In the genomic region with DNA sequence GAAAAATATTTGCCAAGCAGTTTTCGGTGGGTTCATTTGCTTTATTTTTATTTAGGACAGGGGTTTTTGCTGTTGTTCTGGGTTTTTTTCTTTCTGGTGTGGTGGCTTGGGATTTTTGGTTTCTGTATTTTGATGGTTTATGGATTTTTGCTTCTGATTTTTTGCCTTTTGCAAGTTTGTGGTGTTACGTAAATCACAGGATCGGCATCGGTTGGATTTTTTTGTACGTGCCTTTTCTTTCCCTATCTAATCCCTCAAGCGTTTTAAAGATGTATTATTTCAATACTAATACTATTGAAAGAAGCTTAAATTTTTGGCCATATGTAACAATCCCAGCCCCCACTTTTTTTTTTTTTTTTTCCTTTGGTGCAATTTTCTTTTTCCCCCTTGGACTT, we compare ENCODE assay signal across 9 cellular contexts. TPM values are rescaled to one million over a fixed set of nuclear protein-coding genes. Genes with fewer than 3 reads are reported as not detected.
DNase-seq lines count a peak whose midpoint lies in the region; ATAC-seq, FAIRE-seq and TF ChIP-seq lines count a peak whose summit lies in the region.
"Had no signal": no experiment of that assay in that cellular context is flagged by ENCODE, and none has a peak within 500 bp of the region (broad histone marks: within the 10 kb centered on the region; RNA-seq: fewer than 3 reads in every experiment).

No MANE protein-coding gene starts in this region.

- peaks cover 19 to 30% of the 10 kb centered on the region in 2 donors for H3K4me1 ChIP-seq in adrenal gland (replicated peaks in 1 of 2)
- H3K4me1 ChIP-seq in HepG2 (ENCODE audit: insufficient read depth, low read length), result peaks cover 40% of the 10 kb centered on the region
- peaks cover 31 to 45% of the 10 kb centered on the region in 2 donors for H3K4me1 ChIP-seq in thyroid gland

- no peak for FAIRE-seq in HepG2 (lab: Jason Lieb, UNC)
- FAIRE-seq in GM12892 (lab: Jason Lieb, UNC), result no peak

- POLR2A ChIA-PET in HepG2 (lab: Yijun Ruan, JAX), result interaction anchor here (0.6 to 3.6 kb wide), 36 partner anchors 10 to 1296 kb away, joined by 3 to 64 read pairs (median 5); a partner anchor contains a TSS

- TF ChIP-seq EP300 in HepG2 (IDR thresholded peaks at IDR 0.05; ENCODE audit: low read depth in 2 of 2, low read length in 2 of 2) (no peak), HepG2 (CRISPR knock-in tag; IDR thresholded peaks at IDR 0.05; ENCODE audit: borderline replicate concordance) (no peak)

- CTCF ChIA-PET in HepG2 (lab: Yijun Ruan, JAX; ENCODE audit: low intra/inter-chr PET ratio, low total read pairs), result no interaction called here

- peaks cover 67% of the 10 kb centered on the region for H3K4me1 Mint-ChIP-seq in activated T-cell treated with anti-CD3 and anti-CD28 coated beads, Interleukin-2, amount 50 U/mL, for 24 hours (ENCODE audit: low read depth)

- H3K27me3 Mint-ChIP-seq in activated T-cell treated with anti-CD3 and anti-CD28 coated beads, Interleukin-2, amount 50 U/mL, for 24 hours, result no peaks in the 10 kb centered on the region

- H3K9me3 ChIP-seq in adrenal gland (replicated peaks in 1 of 3) (no peaks in the 10 kb centered on the region), HepG2 (ENCODE audit: low read length) (no peaks in the 10 kb centered on the region), thyroid gland (no peaks in the 10 kb centered on the region)

- no peak overlapping the region for H2AFZ ChIP-seq in HepG2 (ENCODE audit: low read length)

- no peak for ATAC-seq in HepG2
- ATAC-seq in HG02870 (IDR thresholded peaks at IDR 0.05; ENCODE audit: unreplicated experiment), result no peak

- peaks cover 40% of the 10 kb centered on the region for H3K36me3 Mint-ChIP-seq in activated T-cell treated with anti-CD3 and anti-CD28 coated beads, Interleukin-2, amount 50 U/mL, for 24 hours (ENCODE audit: low read depth)

- TSS peak; percentile 98 for BruUV-seq in HepG2 (replicated peaks; lab: Mats Ljungman, UMichigan)

- H3K9me3 Mint-ChIP-seq in activated T-cell treated with anti-CD3 and anti-CD28 coated beads, Interleukin-2, amount 50 U/mL, for 24 hours, result no peaks in the 10 kb centered on the region

- H3K4me3 ChIP-seq in adrenal gland, result peak overlapping the region in 2 of 4 donors; percentile 30 to 82
- H3K4me3 ChIP-seq in HepG2 (replicated peaks in 1 of 3; ENCODE audit: insufficient read depth in 1 of 3, low read depth in 2 of 3, low read length in 3 of 3), result peak overlapping the region; percentile 98 to 100 (median 99)
- H3K4me3 ChIP-seq in thyroid gland (replicated peaks in 1 of 3), result peak overlapping the region in 2 of 3 donors; percentile 55 to 72

- H3K36me3 ChIP-seq in adrenal gland (replicated peaks in 1 of 2), result no peaks in the 10 kb centered on the region
- no peaks in the 10 kb centered on the region for H3K36me3 ChIP-seq in HepG2 (replicated peaks in 1 of 2; ENCODE audit: control insufficient read depth in 1 of 2, insufficient read depth in 2 of 2, low read length in 2 of 2)
- no peaks in the 10 kb centered on the region for H3K36me3 ChIP-seq in thyroid gland

- no peak for DNase-seq in activated T-cell treated with anti-CD3 and anti-CD28 coated beads, Interleukin-2, amount 50 U/mL, for 24 hours
- DNase-seq in activated T-cell treated with anti-CD3 and anti-CD28 coated beads for 4 hours (no peak), adrenal gland (no peak), HepG2 (ENCODE audit: low spot score) (no peak), thyroid gland (no peak), UCSD-AML1 (lab: John Stamatoyannopoulos, UW; ENCODE audit: unreplicated experiment) (no peak), GM12892 (ENCODE audit: insufficient read length) (no peak)

- in situ Hi-C loops in HepG2 (cut with HindIII; ENCODE audit: extremely low pct_ligation_motif_present, low pct_unique_long_range_greater_than_20kb), result loop anchor here (10.0 to 25.0 kb wide), 6 partner anchors 259 to 1399 kb away; no protein-coding TSS in a partner anchor

- peak overlapping the region; percentile 100 for H3K27ac Mint-ChIP-seq in activated T-cell treated with anti-CD3 and anti-CD28 coated beads, Interleukin-2, amount 50 U/mL, for 24 hours

- H3K27me3 ChIP-seq in adrenal gland (no peaks in the 10 kb centered on the region), HepG2 (ENCODE audit: control insufficient read depth in 1 of 2, insufficient read depth in 2 of 2, low read length in 2 of 2) (peaks cover 0 to 5% of the 10 kb centered on the region in 2 experiments; a peak in 1 of 5 replicates), thyroid gland (no peaks in the 10 kb centered on the region)

- TF ChIP-seq RAD21 in HepG2 (CRISPR knock-in tag; IDR thresholded peaks at IDR 0.05), result no peak

- peak overlapping the region; percentile 99 for H3K9ac ChIP-seq in HepG2 (ENCODE audit: insufficient read depth, low read depth, low read length)

- H3K4me3 Mint-ChIP-seq in activated T-cell treated with anti-CD3 and anti-CD28 coated beads, Interleukin-2, amount 50 U/mL, for 24 hours, result peak overlapping the region; percentile 98

- peaks cover 31% of the 10 kb centered on the region; the same call in 1 of the 2 replicates for H4K20me1 ChIP-seq in HepG2 (ENCODE audit: insufficient read depth, low read length)

- TF ChIP-seq CTCF in adrenal gland (IDR thresholded peaks at IDR 0.05), result no peak
- no peak for TF ChIP-seq CTCF in HepG2 (CRISPR knock-in tag; IDR thresholded peaks at IDR 0.05)
- TF ChIP-seq CTCF in thyroid gland (IDR thresholded peaks at IDR 0.05), result no peak

- TF ChIP-seq POLR2A in adrenal gland (IDR thresholded peaks at IDR 0.05), result no peak
- no peak for TF ChIP-seq POLR2A in HepG2 (IDR thresholded peaks at IDR 0.05; ENCODE audit: insufficient read depth in 1 of 2, low read depth in 2 of 2, low read length in 2 of 2)
- no peak for TF ChIP-seq POLR2A in thyroid gland (IDR thresholded peaks at IDR 0.05)
- no peak for TF ChIP-seq POLR2A in GM12892 (IDR thresholded peaks at IDR 0.05; ENCODE audit: low read depth, low read length)

- WGBS in adrenal gland, 4 donors, result 4 to 8% (median 6%) methylated on average over 6 of the region's 6 CpGs
- 2% methylated on average over 6 of the region's 6 CpGs for WGBS in HepG2 (ENCODE audit: low lambda C conversion rate)
- WGBS in thyroid gland, 2 donors, result 7 to 12% methylated on average over 6 of the region's 6 CpGs

- peak overlapping the region; percentile 83 for H3K4me2 ChIP-seq in HepG2 (ENCODE audit: low read depth, low read length)

- intact Hi-C loops in adrenal gland (cut with DNase I), result loop anchor here (5.0 to 10.0 kb wide), 2 partner anchors 291 to 539 kb away; no protein-coding TSS in a partner anchor
- intact Hi-C loops in HepG2 (cut with micrococcal nuclease; ENCODE audit: unreplicated experiment), result loop anchor here (5.0 to 10.0 kb wide), 3 partner anchors 236 to 1299 kb away; no protein-coding TSS in a partner anchor
- intact Hi-C loops in thyroid gland (cut with DNase I), result loop anchor here (10.0 kb wide), 1 partner anchor 879 kb away; no protein-coding TSS in a partner anchor

- H3K27ac ChIP-seq in adrenal gland (peak overlapping the region; percentile 98 to 100 (median 99)), HepG2 (ENCODE audit: extremely low read length, insufficient read depth, low read length) (peak overlapping the region; percentile 100), thyroid gland (peak overlapping the region; percentile 97 to 100 (median 100))

- peaks cover 56% of the 10 kb centered on the region for H3K79me2 ChIP-seq in HepG2 (ENCODE audit: insufficient read depth, low read length)

RNA-seq across cellular contexts. Expression of a gene that starts 0.8 kb away (rescaled TPM):
- 100 to 1,000 TPM in 4 of 8 donors, 10 to 100 TPM in 4; 28.7 to 131 (median 102) TPM for total RNA-seq in adrenal gland
- polyA plus RNA-seq in adrenal gland, result 10 to 100 TPM; 34.5 to 88.3 (median 71.3) TPM
- total RNA-seq in HepG2 (2016; rRNA removed; fragmentation: Illumina TruSeq; extraction: Trizol), result 20.3 and 21.2 TPM in 2 replicates
- total RNA-seq in HepG2 (2016; cell fraction: cytosol; rRNA removed; fragmentation: Illumina TruSeq; extraction: Trizol; ENCODE audit: low read depth), result 5.3 and 5.8 TPM in 2 replicates
- total RNA-seq in HepG2 (2016; cell fraction: insoluble cytoplasmic fraction; rRNA removed; fragmentation: Illumina TruSeq; extraction: Trizol), result 12.4 and 21.0 TPM in 2 replicates
- total RNA-seq in HepG2 (2016; cell fraction: membrane; rRNA removed; fragmentation: Illumina TruSeq; extraction: Trizol), result 8.3 and 11.0 TPM in 2 replicates
- 25.9 and 29.9 TPM in 2 replicates for total RNA-seq in HepG2 (2016; cell fraction: nucleus; rRNA removed; fragmentation: Illumina TruSeq; extraction: Trizol)
- 53.7 and 67.5 TPM in 2 replicates for polyA plus RNA-seq in HepG2 (2011; rRNA removed)
- polyA plus RNA-seq in HepG2 (2011; cell fraction: cytosol; rRNA removed), result 18.9 and 19.0 TPM in 2 replicates
- polyA plus RNA-seq in HepG2 (2011; cell fraction: nucleus; rRNA removed), result 286 and 355 TPM in 2 replicates
- polyA plus RNA-seq in HepG2 (2012), result 95.9 and 236 TPM in 2 replicates
- 1.1 and 1.4 TPM in 2 replicates for polyA plus RNA-seq in HepG2 (2016; cell fraction: cytosol; fragmentation: Illumina TruSeq; extraction: Trizol; ENCODE audit: low read depth)
- polyA plus RNA-seq in HepG2 (2016; cell fraction: insoluble cytoplasmic fraction; fragmentation: Illumina TruSeq; extraction: Trizol; ENCODE audit: low read depth), result 19.4 and 26.5 TPM in 2 replicates
- 3.5 and 4.8 TPM in 2 replicates for polyA plus RNA-seq in HepG2 (2016; cell fraction: membrane; fragmentation: Illumina TruSeq; extraction: Trizol; ENCODE audit: low read depth)
- 95.1 and 111 TPM in 2 replicates for polyA plus RNA-seq in HepG2 (2016; cell fraction: nucleus; fragmentation: Illumina TruSeq; extraction: Trizol; ENCODE audit: insufficient read depth, low read depth)
- 16.4 and 68.3 TPM in 2 replicates for polyA minus RNA-seq in HepG2 (2011; rRNA and poly(A)+ RNA removed; ENCODE audit: low replicate concordance)
- 22.3 and 35.5 TPM in 2 replicates for polyA minus RNA-seq in HepG2 (2011; cell fraction: cytosol; rRNA and poly(A)+ RNA removed)
- 81.2 and 114 TPM in 2 replicates for polyA minus RNA-seq in HepG2 (2011; cell fraction: nucleus; rRNA and poly(A)+ RNA removed)
- 100 to 1,000 TPM in 1 of 4 donors, 10 to 100 TPM in 3; 40.3 to 109 (median 67.2) TPM for total RNA-seq in thyroid gland
- polyA plus RNA-seq in GM12892 (2012; ENCODE audit: missing spikeins), result 0.15 TPM

RNA-seq across cellular contexts. Expression of a gene that starts 43.7 kb away (rescaled TPM):
- under 1 TPM in 1 of 8 donors, not detected in 7; 0.28 TPM for total RNA-seq in adrenal gland
- not detected for polyA plus RNA-seq in adrenal gland
- total RNA-seq in HepG2 (2016; rRNA removed; fragmentation: Illumina TruSeq; extraction: Trizol), result not detected in 2 replicates
- not detected in 2 replicates for total RNA-seq in HepG2 (2016; cell fraction: cytosol; rRNA removed; fragmentation: Illumina TruSeq; extraction: Trizol; ENCODE audit: low read depth)
- total RNA-seq in HepG2 (2016; cell fraction: insoluble cytoplasmic fraction; rRNA removed; fragmentation: Illumina TruSeq; extraction: Trizol), result not detected in 2 replicates
- total RNA-seq in HepG2 (2016; cell fraction: membrane; rRNA removed; fragmentation: Illumina TruSeq; extraction: Trizol), result not detected in 2 replicates
- total RNA-seq in HepG2 (2016; cell fraction: nucleus; rRNA removed; fragmentation: Illumina TruSeq; extraction: Trizol), result not detected in 2 replicates
- polyA plus RNA-seq in HepG2 (2011; rRNA removed), result not detected in 2 replicates
- polyA plus RNA-seq in HepG2 (2011; cell fraction: cytosol; rRNA removed), result not detected in 2 replicates
- not detected in 2 replicates for polyA plus RNA-seq in HepG2 (2011; cell fraction: nucleus; rRNA removed)
- polyA plus RNA-seq in HepG2 (2012), result not detected in 2 replicates
- polyA plus RNA-seq in HepG2 (2016; cell fraction: cytosol; fragmentation: Illumina TruSeq; extraction: Trizol; ENCODE audit: low read depth), result not detected in 2 replicates
- polyA plus RNA-seq in HepG2 (2016; cell fraction: insoluble cytoplasmic fraction; fragmentation: Illumina TruSeq; extraction: Trizol; ENCODE audit: low read depth), result not detected in 2 replicates
- polyA plus RNA-seq in HepG2 (2016; cell fraction: membrane; fragmentation: Illumina TruSeq; extraction: Trizol; ENCODE audit: low read depth), result not detected in 2 replicates
- polyA plus RNA-seq in HepG2 (2016; cell fraction: nucleus; fragmentation: Illumina TruSeq; extraction: Trizol; ENCODE audit: insufficient read depth, low read depth), result not detected in 2 replicates
- 0.19 TPM in 1 of 2 replicates, not detected in the other for polyA minus RNA-seq in HepG2 (2011; rRNA and poly(A)+ RNA removed; ENCODE audit: low replicate concordance)
- not detected in 2 replicates for polyA minus RNA-seq in HepG2 (2011; cell fraction: cytosol; rRNA and poly(A)+ RNA removed)
- polyA minus RNA-seq in HepG2 (2011; cell fraction: nucleus; rRNA and poly(A)+ RNA removed), result not detected in 2 replicates
- not detected for total RNA-seq in thyroid gland
- not detected for polyA plus RNA-seq in GM12892 (2012; ENCODE audit: missing spikeins)
- total RNA-seq: RPMI7951 had no signal
